Comparison of ENCODE assay signal across 22 cellular contexts in the genomic region with DNA sequence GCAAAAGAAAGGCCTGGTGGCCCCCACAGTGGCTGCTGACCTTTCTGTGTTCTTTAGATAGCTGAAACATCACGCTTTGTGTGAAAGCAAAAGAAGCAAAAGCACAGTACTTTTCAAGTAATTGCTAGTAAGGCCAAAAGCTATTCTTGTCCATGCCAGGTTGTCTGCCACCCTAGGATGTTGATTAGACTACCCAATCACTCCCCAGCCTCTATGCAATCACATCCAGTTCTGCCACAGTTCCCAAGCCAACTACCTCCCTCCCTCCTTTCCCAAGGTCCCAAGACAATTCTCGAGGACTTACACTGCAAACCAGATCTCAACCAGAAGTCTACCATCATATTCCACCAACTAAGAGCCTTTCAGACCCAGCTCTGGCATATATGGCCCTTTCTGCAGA.
"Had no signal": no experiment of that assay in that cellular context is flagged by ENCODE, and none has a peak within 500 bp of the region (broad histone marks: within the 10 kb centered on the region; RNA-seq: fewer than 3 reads in every experiment).

No MANE protein-coding gene starts in this region.

- DNase-seq: activated CD4-positive, alpha-beta T cell treated with anti-CD3 and anti-CD28 coated beads for 36 hours; activated CD4-positive, alpha-beta T cell treated with anti-CD3 and anti-CD28 coated beads, Interleukin-2, amount 50 U/mL, for 4 hours; activated CD4-positive, CD25-positive, alpha-beta regulatory T cell; activated naive CD4-positive, alpha-beta T cell; activated T-cell treated with anti-CD3 and anti-CD28 coated beads for 4 hours; activated T-cell treated with anti-CD3 and anti-CD28 coated beads, Interleukin-2, amount 50 U/mL, for 72 hours; colonic mucosa; effector CD8-positive, alpha-beta T cell; gastrocnemius medialis; glutamatergic neuron; hippocampal formation; lower lobe of right lung; pancreas; psoas muscle; spleen; stimulated activated naive CD4-positive, alpha-beta T cell treated with Interleukin-2 at 50 U/mL for 16 hours; T-helper 1 cell; trophoblast cell had no signal

- H3K27me3 ChIP-seq: breast epithelium, colonic mucosa, gastrocnemius medialis, pancreas, spleen had no signal

- H3K9me3 ChIP-seq: breast epithelium, colonic mucosa, gastrocnemius medialis, lower lobe of right lung, pancreas, psoas muscle, spleen, thoracic aorta had no signal

- H3K36me3 ChIP-seq: breast epithelium, colonic mucosa had no signal

- H3K4me3 Mint-ChIP-seq: activated CD4-positive, alpha-beta T cell treated with anti-CD3 and anti-CD28 coated beads for 36 hours; activated T-cell treated with anti-CD3 and anti-CD28 coated beads, Interleukin-2, amount 50 U/mL, for 72 hours; T-helper 2 cell treated with Interferon-gamma antibody and Interleukin-4, amounts not matched to agents 5 μg/mL and 100 μg/mL, for 36 hours had no signal

- H3K27me3 Mint-ChIP-seq: activated CD4-positive, alpha-beta T cell treated with anti-CD3 and anti-CD28 coated beads for 36 hours had no signal

- ATAC-seq: activated CD4-positive, alpha-beta T cell treated with anti-CD3 and anti-CD28 coated beads for 36 hours; activated naive CD4-positive, alpha-beta T cell treated with anti-CD3 and anti-CD28 coated beads, Interleukin-2, amount 50 U/mL, for 72 hours; activated T-cell treated with anti-CD3 and anti-CD28 coated beads, Interleukin-2, amount 50 U/mL, for 72 hours; gastrocnemius medialis; lower lobe of right lung; pancreas; psoas muscle had no signal

- H3K9me3 Mint-ChIP-seq: activated naive CD4-positive, alpha-beta T cell treated with anti-CD3 and anti-CD28 coated beads, Interleukin-2, amount 50 U/mL, for 72 hours; activated T-cell treated with anti-CD3 and anti-CD28 coated beads, Interleukin-2, amount 50 U/mL, for 72 hours; T-helper 2 cell treated with Interferon-gamma antibody and Interleukin-4, amounts not matched to agents 5 μg/mL and 100 μg/mL, for 36 hours had no signal

- H3K4me1 ChIP-seq: breast epithelium, colonic mucosa, lower lobe of right lung, spleen had no signal

- H3K4me3 ChIP-seq: breast epithelium, colonic mucosa, gastrocnemius medialis, lower lobe of right lung, pancreas, psoas muscle, spleen, thoracic aorta had no signal

- H3K27ac ChIP-seq: breast epithelium, colonic mucosa, lower lobe of right lung, pancreas, psoas muscle, spleen, thoracic aorta had no signal

- H3K27ac Mint-ChIP-seq: activated CD4-positive, alpha-beta T cell treated with anti-CD3 and anti-CD28 coated beads for 36 hours; activated naive CD4-positive, alpha-beta T cell treated with anti-CD3 and anti-CD28 coated beads, Interleukin-2, amount 50 U/mL, for 72 hours; activated T-cell treated with anti-CD3 and anti-CD28 coated beads, Interleukin-2, amount 50 U/mL, for 72 hours; T-helper 2 cell treated with Interferon-gamma antibody and Interleukin-4, amounts not matched to agents 5 μg/mL and 100 μg/mL, for 36 hours had no signal
